Comparison of ENCODE assay signal across 8 cellular contexts in genomic region chr6:3849681-3850450, GRCh38. TPM values are rescaled to one million over a fixed set of nuclear protein-coding genes. Genes with fewer than 3 reads are reported as not detected.
A peak's percentile ranks its signal among the peaks of the same experiment; 100 is the strongest.
DNase-seq lines count a peak whose midpoint lies in the region; ATAC-seq, FAIRE-seq and TF ChIP-seq lines count a peak whose summit lies in the region.

No MANE protein-coding gene starts in this region.

- no peaks in the 10 kb centered on the region for H3K27me3 Mint-ChIP-seq in activated naive CD4-positive, alpha-beta T cell treated with anti-CD3 and anti-CD28 coated beads, Interleukin-2, amount 50 U/mL, for 24 hours

- FAIRE-seq in urothelium cell line (lab: Jason Lieb, UNC), result no peak

- H3K4me1 Mint-ChIP-seq in activated naive CD4-positive, alpha-beta T cell treated with anti-CD3 and anti-CD28 coated beads, Interleukin-2, amount 50 U/mL, for 24 hours, result peaks cover 10% of the 10 kb centered on the region

- H3K9me3 Mint-ChIP-seq in activated naive CD4-positive, alpha-beta T cell treated with anti-CD3 and anti-CD28 coated beads, Interleukin-2, amount 50 U/mL, for 24 hours, result no peaks in the 10 kb centered on the region

- no peaks in the 10 kb centered on the region for H3K9me2 ChIP-seq in hepatocyte (replicated peaks; ENCODE audit: insufficient read depth)

- 96% methylated on average over 64 of the region's 73 CpGs for WGBS in hepatocyte (ENCODE audit: low lambda C conversion rate, missing lambda C conversion rate)

- H3K9me3 ChIP-seq in hepatocyte (ENCODE audit: low read depth), result no peaks in the 10 kb centered on the region

- peak overlapping the region; percentile 74 for H3K4me2 ChIP-seq in hepatocyte

- no peak for ATAC-seq in GM19035 (IDR thresholded peaks at IDR 0.05; ENCODE audit: unreplicated experiment)

- H3K4me3 ChIP-seq in hepatocyte (no peak overlapping the region), skin epidermis (peak overlapping the region; percentile 26 to 56 (median 36))

- TF ChIP-seq CTCF in hepatocyte (IDR thresholded peaks at IDR 0.05; ENCODE audit: poor library complexity), result no peak

- H3K27ac ChIP-seq in hepatocyte, result peak overlapping the region; percentile 47
- peak overlapping the region in 19 of 21 experiments; percentile 35 to 86 (median 75) for H3K27ac ChIP-seq in skin epidermis

- H3K27ac Mint-ChIP-seq in activated naive CD4-positive, alpha-beta T cell treated with anti-CD3 and anti-CD28 coated beads, Interleukin-2, amount 50 U/mL, for 24 hours, result peak overlapping the region; percentile 55

- no peaks in the 10 kb centered on the region for H4K20me1 ChIP-seq in hepatocyte (ENCODE audit: insufficient read depth, poor library complexity, severe bottlenecking)

- no peaks in the 10 kb centered on the region for H3K79me2 ChIP-seq in hepatocyte

- DNase-seq in NCI-H2196 (lab: John Stamatoyannopoulos, UW; ENCODE audit: unreplicated experiment) (peak; percentile 8), NCI-H2196 treated with DMSO at 0.1 percent for 48 hours (lab: John Stamatoyannopoulos, UW; ENCODE audit: unreplicated experiment) (no peak), hepatocyte (ENCODE audit: low spot score) (no peak), HCEC 1CT (no peak), urothelium cell line (ENCODE audit: low spot score) (no peak)

- H3K36me3 Mint-ChIP-seq in activated naive CD4-positive, alpha-beta T cell treated with anti-CD3 and anti-CD28 coated beads, Interleukin-2, amount 50 U/mL, for 24 hours, result no peaks in the 10 kb centered on the region

- H3K4me1 ChIP-seq in hepatocyte (ENCODE audit: insufficient read depth), result no peaks in the 10 kb centered on the region

- H3K36me3 ChIP-seq in hepatocyte (replicated peaks; ENCODE audit: insufficient read depth, low read depth), result no peaks in the 10 kb centered on the region

- H2AFZ ChIP-seq in hepatocyte, result no peak overlapping the region

- peak overlapping the region; percentile 79 for H3K4me3 Mint-ChIP-seq in activated naive CD4-positive, alpha-beta T cell treated with anti-CD3 and anti-CD28 coated beads, Interleukin-2, amount 50 U/mL, for 24 hours

- H3K27me3 ChIP-seq in hepatocyte, result no peaks in the 10 kb centered on the region

RNA-seq across cellular contexts. Expression of gene FAM50B, which starts 0.7 kb away (rescaled TPM):
- total RNA-seq in hepatocyte, result 0.84 and 1.6 TPM in 2 replicates
- polyA plus RNA-seq in hepatocyte, result 1.1 and 1.6 TPM in 2 replicates
